Comparison of ENCODE assay signal across 11 cellular contexts in the genomic region with DNA sequence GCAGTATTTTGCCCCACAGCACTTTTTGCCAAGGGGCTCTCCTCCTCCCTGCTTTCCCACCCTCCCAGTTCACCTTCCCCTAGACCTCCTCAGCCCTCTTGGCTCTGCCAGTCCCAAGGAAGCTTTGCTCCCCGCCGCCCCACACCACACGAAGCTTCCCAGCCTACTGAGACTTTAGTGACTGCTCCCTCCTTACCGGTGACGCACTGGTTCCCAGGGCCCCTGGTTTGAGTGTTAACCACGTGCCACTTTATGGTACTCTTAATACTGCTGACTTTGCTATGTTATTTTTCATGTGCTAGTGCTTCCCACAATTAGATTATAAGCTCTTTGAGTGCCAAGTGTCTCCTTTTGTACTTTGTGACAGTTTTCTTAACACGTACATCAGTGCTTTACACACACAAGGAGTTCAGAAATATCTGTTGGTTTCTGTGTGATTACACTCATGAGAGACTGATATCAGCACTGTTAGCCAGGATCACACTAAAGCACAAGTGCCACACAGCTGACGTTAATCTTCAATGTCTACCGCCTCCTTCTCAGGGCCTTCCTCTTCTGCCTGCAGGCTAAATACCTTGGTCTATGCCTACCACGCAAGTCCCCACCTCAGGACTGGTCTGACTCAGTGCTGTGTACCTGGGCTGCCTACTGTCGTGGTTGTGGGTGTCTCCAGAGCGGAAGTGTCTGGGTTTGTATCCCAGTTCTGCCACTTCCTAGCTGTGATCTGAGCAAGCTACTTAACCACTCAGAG.
DNase-seq lines count a peak whose midpoint lies in the region; ATAC-seq and TF ChIP-seq lines count a peak whose summit lies in the region.
"Had no signal": no experiment of that assay in that cellular context is flagged by ENCODE, and none has a peak within 500 bp of the region (broad histone marks: within the 10 kb centered on the region; RNA-seq: fewer than 3 reads in every experiment).

No MANE protein-coding gene starts in this region.

- no peak for TF ChIP-seq CTCF in CD4-positive, alpha-beta T cell (IDR thresholded peaks at IDR 0.05)
- no peak for TF ChIP-seq CTCF in mucosa of descending colon (IDR thresholded peaks at IDR 0.05)
- no peak for TF ChIP-seq CTCF in gastroesophageal sphincter (IDR thresholded peaks at IDR 0.05)

- H3K27me3 ChIP-seq in CD4-positive, alpha-beta T cell (ENCODE audit: control insufficient read depth, insufficient read depth, low read length) = no peaks in the 10 kb centered on the region
- H3K27me3 ChIP-seq in HUES6 (ENCODE audit: control insufficient read depth, insufficient read depth, low read length) = no peaks in the 10 kb centered on the region
- H3K27me3 ChIP-seq in gastroesophageal sphincter = no peaks in the 10 kb centered on the region
- H3K27me3 ChIP-seq: tibial artery had no signal

- no peaks in the 10 kb centered on the region for H3K9me3 ChIP-seq in CD4-positive, alpha-beta T cell (ENCODE audit: control insufficient read depth, low read length)
- no peaks in the 10 kb centered on the region for H3K9me3 ChIP-seq in HUES6 (ENCODE audit: control insufficient read depth, insufficient read depth, low read depth, low read length)
- H3K9me3 ChIP-seq in mucosa of descending colon = no peaks in the 10 kb centered on the region
- H3K9me3 ChIP-seq in gastroesophageal sphincter = no peaks in the 10 kb centered on the region
- H3K9me3 ChIP-seq: tibial artery had no signal

- no peak overlapping the region for H3K4me3 Mint-ChIP-seq in CD4-positive, alpha-beta T cell

- no peak for TF ChIP-seq EP300 in gastroesophageal sphincter (IDR thresholded peaks at IDR 0.05)

- POLR2A ChIA-PET in CD4-positive, alpha-beta T cell (lab: Charles Lee) = interaction anchor here (0.7 to 1.8 kb wide), 2 partner anchors 28 to 253 kb away, joined by 3 to 17 read pairs; no protein-coding TSS in a partner anchor

- peak; percentile 91 for ATAC-seq in CD4-positive, alpha-beta T cell (ENCODE audit: poor library complexity)
- peak; percentile 24 for ATAC-seq in mucosa of descending colon
- no peak for ATAC-seq in gastroesophageal sphincter

- H3K36me3 Mint-ChIP-seq in CD4-positive, alpha-beta T cell (ENCODE audit: low read depth) = no peaks in the 10 kb centered on the region

- H3K27ac Mint-ChIP-seq in CD4-positive, alpha-beta T cell = peak overlapping the region; percentile 72

- no peak overlapping the region for H3K27ac ChIP-seq in CD4-positive, alpha-beta T cell (ENCODE audit: low read depth, low read length)
- H3K27ac ChIP-seq in HUES6 (ENCODE audit: low read depth, low read length) (no peak overlapping the region), gastroesophageal sphincter (peak overlapping the region in 2 of 4 donors; percentile 9 to 50)
- H3K27ac ChIP-seq: tibial artery had no signal

- no peaks in the 10 kb centered on the region for H3K9me3 Mint-ChIP-seq in CD4-positive, alpha-beta T cell

- no peak for TF ChIP-seq POLR2A in gastroesophageal sphincter (IDR thresholded peaks at IDR 0.05)

- peak in 7 of 10 experiments; percentile 10 to 59 (median 22) for DNase-seq in CD4-positive, alpha-beta T cell
- DNase-seq in activated effector memory CD4-positive, alpha-beta T cell treated with Interleukin-2 at 50 U/mL for 16 hours = peak; percentile 40
- no peak for DNase-seq in mucosa of descending colon
- DNase-seq in dermis blood vessel endothelial cell = no peak
- DNase-seq in NCI-H1694 (lab: John Stamatoyannopoulos, UW) = no peak
- DNase-seq in DMS114 treated with DMSO at 0.1 percent for 48 hours (lab: John Stamatoyannopoulos, UW; ENCODE audit: unreplicated experiment) = no peak
- DNase-seq: DMS53, NCI-H2029 treated with DMSO at 0.1 percent for 48 hours, tibial artery had no signal

- CTCF ChIA-PET in CD4-positive, alpha-beta T cell (lab: Charles Lee) = interaction anchor here (1.2 to 1.7 kb wide), 4 partner anchors 26 to 513 kb away, joined by 3 to 5 read pairs (median 4); no protein-coding TSS in a partner anchor

- H3K4me1 ChIP-seq in HUES6 (ENCODE audit: control insufficient read depth, insufficient read depth, low read length) (peaks cover 82% of the 10 kb centered on the region), mucosa of descending colon (ENCODE audit: low read depth) (no peaks in the 10 kb centered on the region), gastroesophageal sphincter (peaks cover 0 to 21% (median 0%) of the 10 kb centered on the region in 3 donors)

- intact Hi-C loops in CD4-positive, alpha-beta T cell (cut with DNase I, micrococcal nuclease) = loop anchor here (10.0 kb wide), 2 partner anchors 513 to 793 kb away; no protein-coding TSS in a partner anchor
- intact Hi-C loops in mucosa of descending colon (cut with DNase I, micrococcal nuclease) = loop anchor here in 1 of 2 donors (10.0 kb wide), 1 partner anchor 193 kb away; no protein-coding TSS in a partner anchor

- WGBS in gastroesophageal sphincter (ENCODE audit: low coverage in 1 of 2), 2 donors = 80 to 87% methylated on average over 3 to 9 of the region's 12 CpGs

- no peaks in the 10 kb centered on the region for H3K27me3 Mint-ChIP-seq in CD4-positive, alpha-beta T cell

- H3K4me3 ChIP-seq in HUES6 (ENCODE audit: low read depth, low read length) = no peak overlapping the region
- H3K4me3 ChIP-seq in mucosa of descending colon = no peak overlapping the region
- H3K4me3 ChIP-seq in gastroesophageal sphincter = no peak overlapping the region
- H3K4me3 ChIP-seq: tibial artery had no signal

- peaks cover 22% of the 10 kb centered on the region for H3K4me1 Mint-ChIP-seq in CD4-positive, alpha-beta T cell (ENCODE audit: low read depth)

- H3K9ac ChIP-seq in HUES6 (ENCODE audit: low read length) = peak overlapping the region; percentile 27

- H3K36me3 ChIP-seq in HUES6 (ENCODE audit: control insufficient read depth, insufficient read depth, low read length) (no peaks in the 10 kb centered on the region), mucosa of descending colon (ENCODE audit: low read depth) (no peaks in the 10 kb centered on the region), gastroesophageal sphincter (peaks cover 0 to 7% of the 10 kb centered on the region in 2 donors)
- H3K36me3 ChIP-seq: tibial artery had no signal

Comparison
In these comparisons a context has a peak if more than half of its experiments do, and no peak if none do; other contexts are left out.
1. DNase-seq: peak in CD4-positive, alpha-beta T cell (7 of 10) and activated effector memory CD4-positive, alpha-beta T cell treated with Interleukin-2 at 50 U/mL for 16 hours (single experiment); none in mucosa of descending colon (0 of 3), dermis blood vessel endothelial cell (single experiment), NCI-H1694 (single experiment) and DMS114 treated with DMSO at 0.1 percent for 48 hours (single experiment).